27 cellular contexts compared by ENCODE assay signal in the genomic region with DNA sequence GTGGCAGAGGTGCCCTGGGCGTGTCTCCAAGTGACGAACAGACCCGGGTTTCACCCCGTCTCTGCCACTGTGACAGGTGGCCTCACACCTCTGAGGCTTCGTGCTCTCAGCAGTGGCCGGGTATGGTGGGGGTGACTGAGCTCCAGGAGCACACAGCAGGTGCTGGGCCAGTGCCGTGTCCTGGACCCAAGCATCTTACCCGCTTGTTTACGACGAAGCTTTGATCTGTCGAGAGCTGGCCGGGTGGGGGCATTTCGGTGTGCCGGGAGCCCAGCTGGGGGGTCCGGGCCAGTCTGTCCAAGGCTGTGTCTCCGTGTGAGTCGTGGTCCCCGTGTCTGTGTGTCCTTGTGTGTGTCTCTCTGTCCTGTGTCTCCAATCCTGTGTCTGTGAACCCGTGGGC. TPM values are rescaled to one million over a fixed set of nuclear protein-coding genes. Genes with fewer than 3 reads are reported as not detected.
"Had no signal": no experiment of that assay in that cellular context is flagged by ENCODE, and none has a peak within 500 bp of the region (broad histone marks: within the 10 kb centered on the region; RNA-seq: fewer than 3 reads in every experiment).

No MANE protein-coding gene starts in this region.

- H3K4me3 Mint-ChIP-seq: activated CD4-positive, alpha-beta memory T cell treated with anti-CD3 and anti-CD28 coated beads, Interleukin-2, amount 10 ng/mL, durations not matched to agents 7 days and 5 days; activated CD4-positive, alpha-beta T cell treated with anti-CD3 and anti-CD28 coated beads, Interleukin-2, amount 10 ng/mL, durations not matched to agents 24 days and 14 days; activated T-cell treated with anti-CD3 and anti-CD28 coated beads, Interleukin-2, amount 50 U/mL, for 72 hours; immature natural killer cell had no signal

- DNase-seq: activated CD4-positive, alpha-beta memory T cell treated with anti-CD3 and anti-CD28 coated beads, Interleukin-2, amount 10 ng/mL, durations not matched to agents 7 days and 5 days; activated CD4-positive, alpha-beta T cell treated with anti-CD3 and anti-CD28 coated beads, Interleukin-2, amount 10 ng/mL, durations not matched to agents 24 days and 14 days; activated effector memory CD4-positive, alpha-beta T cell treated with Interleukin-2 at 50 U/mL for 16 hours; activated naive CD4-positive, alpha-beta T cell treated with anti-CD3 and anti-CD28 coated beads, Interleukin-2, amount 50 U/mL, for 16 hours; activated T-cell treated with anti-CD3 and anti-CD28 coated beads, Interleukin-2, amount 50 U/mL, for 72 hours; effector CD4-positive, alpha-beta T cell; foreskin keratinocyte; immature natural killer cell; lower lobe of right lung; mesendoderm; mucosa of descending colon; pancreas; psoas muscle; stimulated activated CD4-positive, alpha-beta T cell treated with anti-CD3 and anti-CD28 coated beads, Interleukin-12 subunit alpha, Interleukin-12 subunit beta, amount 100 ng/mL, for 4 hours; stimulated activated CD4-positive, alpha-beta T cell treated with anti-CD3 and anti-CD28 coated beads, Interleukin-4, amount 100 ng/mL, for 4 hours; stomach; T-helper 2 cell; transverse colon had no signal

- ATAC-seq: activated CD4-positive, CD25-positive, alpha-beta regulatory T cell treated with anti-CD3 and anti-CD28 coated beads, Interleukin-2, amount 50 U/mL, for 24 hours; activated T-cell treated with anti-CD3 and anti-CD28 coated beads, Interleukin-2, amount 50 U/mL, for 72 hours; pancreas; psoas muscle had no signal

- H3K9me3 Mint-ChIP-seq: activated CD4-positive, alpha-beta T cell treated with anti-CD3 and anti-CD28 coated beads, Interleukin-2, amount 10 ng/mL, durations not matched to agents 24 days and 14 days had no signal

- H3K4me1 Mint-ChIP-seq: activated CD4-positive, alpha-beta memory T cell treated with anti-CD3 and anti-CD28 coated beads, Interleukin-2, amount 10 ng/mL, durations not matched to agents 7 days and 5 days; activated CD4-positive, alpha-beta T cell treated with anti-CD3 and anti-CD28 coated beads, Interleukin-2, amount 10 ng/mL, durations not matched to agents 24 days and 14 days; immature natural killer cell had no signal

- H3K36me3 Mint-ChIP-seq: immature natural killer cell had no signal

- H3K27ac Mint-ChIP-seq: activated CD4-positive, alpha-beta T cell treated with anti-CD3 and anti-CD28 coated beads, Interleukin-2, amount 10 ng/mL, durations not matched to agents 24 days and 14 days; activated T-cell treated with anti-CD3 and anti-CD28 coated beads, Interleukin-2, amount 50 U/mL, for 72 hours; immature natural killer cell had no signal

RNA-seq across cellular contexts. Expression of a gene that starts 7.1 kb away (rescaled TPM):
- total RNA-seq: foreskin keratinocyte, kidney epithelial cell, left lobe of liver, mucosa of descending colon, psoas muscle, stomach, suprapubic skin, transverse colon had no signal
- polyA plus RNA-seq: immature natural killer cell, pancreas, psoas muscle had no signal

RNA-seq across cellular contexts. Expression of a gene that starts 16.0 kb away (rescaled TPM):
- total RNA-seq: activated CD4-positive, alpha-beta memory T cell treated with anti-CD3 and anti-CD28 coated beads, Interleukin-2, amount 10 ng/mL, durations not matched to agents 7 days and 5 days; activated CD4-positive, alpha-beta T cell treated with anti-CD3 and anti-CD28 coated beads, Interleukin-2, amount 10 ng/mL, durations not matched to agents 24 days and 14 days; activated T-cell treated with anti-CD3 and anti-CD28 coated beads, Interleukin-2, amount 50 U/mL, for 72 hours; cerebellum; foreskin keratinocyte; glomerular endothelial cell; kidney epithelial cell; left lobe of liver; lower lobe of right lung; mucosa of descending colon; pancreas; psoas muscle; skeletal muscle tissue; stomach; suprapubic skin; transverse colon had no signal
- polyA plus RNA-seq: adipose tissue, esophagus, foreskin keratinocyte, immature natural killer cell, pancreas, psoas muscle, stomach had no signal
